Comparison of ENCODE assay signal across 8 cellular contexts in genomic region chr10:60573342-60573741, GRCh38.
A peak's percentile ranks its signal among the peaks of the same experiment; 100 is the strongest.
DNase-seq lines count a peak whose midpoint lies in the region; ATAC-seq and TF ChIP-seq lines count a peak whose summit lies in the region.

No MANE protein-coding gene starts in this region.

- no peak for TF ChIP-seq CTCF in epithelial cell of proximal tubule (conservative IDR thresholded peaks at IDR 0.05; ENCODE audit: low read depth, low read length)

- peak; percentile 58 for ATAC-seq in GM21423 (IDR thresholded peaks at IDR 0.05; ENCODE audit: unreplicated experiment)
- ATAC-seq in GM21786 (IDR thresholded peaks at IDR 0.05; ENCODE audit: unreplicated experiment) = no peak

- no peak overlapping the region for H3K4me3 ChIP-seq in epithelial cell of proximal tubule (ENCODE audit: low read depth, low read length)

- DNase-seq in SK-N-DZ (ENCODE audit: low spot score) (peak; percentile 91), epithelial cell of proximal tubule (ENCODE audit: low read depth) (peak; percentile 38), islet precursor cell (no peak), AML-193 (lab: John Stamatoyannopoulos, UW) (no peak), GDM1 (lab: John Stamatoyannopoulos, UW) (no peak)
- DNase-seq in stimulated activated CD4-positive, alpha-beta T cell treated with anti-CD3 and anti-CD28 coated beads, Interleukin-1b, Interleukin-23, amount 100 ng/mL, for 4 hours (ENCODE audit: low read depth in 2 of 2) = peak; percentile 19 to 20

Comparison
In these comparisons a context has a peak if more than half of its experiments do, and no peak if none do; other contexts are left out.
1. DNase-seq: peak in SK-N-DZ (single experiment), epithelial cell of proximal tubule (single experiment) and stimulated activated CD4-positive, alpha-beta T cell treated with anti-CD3 and anti-CD28 coated beads, Interleukin-1b, Interleukin-23, amount 100 ng/mL, for 4 hours (2 of 2); none in islet precursor cell (single experiment), AML-193 (0 of 2) and GDM1 (single experiment).